1 cellular context compared by ENCODE assay signal in genomic region chr12:58931518-58931917, GRCh38.
TF ChIP-seq lines count a peak whose summit lies in the region.

No MANE protein-coding gene starts in this region.

TF ChIP-seq in HEK293, 187 proteins besides CTCF, POLR2A, EP300 and RAD21 (continued from another document):
- TF ChIP-seq, protein P1, sequence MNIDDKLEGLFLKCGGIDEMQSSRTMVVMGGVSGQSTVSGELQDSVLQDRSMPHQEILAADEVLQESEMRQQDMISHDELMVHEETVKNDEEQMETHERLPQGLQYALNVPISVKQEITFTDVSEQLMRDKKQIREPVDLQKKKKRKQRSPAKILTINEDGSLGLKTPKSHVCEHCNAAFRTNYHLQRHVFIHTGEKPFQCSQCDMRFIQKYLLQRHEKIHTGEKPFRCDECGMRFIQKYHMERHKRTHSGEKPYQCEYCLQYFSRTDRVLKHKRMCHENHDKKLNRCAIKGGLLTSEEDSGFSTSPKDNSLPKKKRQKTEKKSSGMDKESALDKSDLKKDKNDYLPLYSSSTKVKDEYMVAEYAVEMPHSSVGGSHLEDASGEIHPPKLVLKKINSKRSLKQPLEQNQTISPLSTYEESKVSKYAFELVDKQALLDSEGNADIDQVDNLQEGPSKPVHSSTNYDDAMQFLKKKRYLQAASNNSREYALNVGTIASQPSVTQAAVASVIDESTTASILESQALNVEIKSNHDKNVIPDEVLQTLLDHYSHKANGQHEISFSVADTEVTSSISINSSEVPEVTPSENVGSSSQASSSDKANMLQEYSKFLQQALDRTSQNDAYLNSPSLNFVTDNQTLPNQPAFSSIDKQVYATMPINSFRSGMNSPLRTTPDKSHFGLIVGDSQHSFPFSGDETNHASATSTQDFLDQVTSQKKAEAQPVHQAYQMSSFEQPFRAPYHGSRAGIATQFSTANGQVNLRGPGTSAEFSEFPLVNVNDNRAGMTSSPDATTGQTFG (tag by site-specific recombination; IDR thresholded peaks at IDR 0.05; ENCODE audit: borderline replicate concordance), result no peak
- TF ChIP-seq, protein P2, sequence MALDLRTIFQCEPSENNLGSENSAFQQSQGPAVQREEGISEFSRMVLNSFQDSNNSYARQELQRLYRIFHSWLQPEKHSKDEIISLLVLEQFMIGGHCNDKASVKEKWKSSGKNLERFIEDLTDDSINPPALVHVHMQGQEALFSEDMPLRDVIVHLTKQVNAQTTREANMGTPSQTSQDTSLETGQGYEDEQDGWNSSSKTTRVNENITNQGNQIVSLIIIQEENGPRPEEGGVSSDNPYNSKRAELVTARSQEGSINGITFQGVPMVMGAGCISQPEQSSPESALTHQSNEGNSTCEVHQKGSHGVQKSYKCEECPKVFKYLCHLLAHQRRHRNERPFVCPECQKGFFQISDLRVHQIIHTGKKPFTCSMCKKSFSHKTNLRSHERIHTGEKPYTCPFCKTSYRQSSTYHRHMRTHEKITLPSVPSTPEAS (tag by site-specific recombination; IDR thresholded peaks at IDR 0.05), result no peak
- TF ChIP-seq ZNF274 (IDR thresholded peaks at IDR 0.05; ENCODE audit: low read length) (no peak), ZNF274 (tag by site-specific recombination; IDR thresholded peaks at IDR 0.05; ENCODE audit: borderline replicate concordance) (no peak)
